In genomic region chr17:40095944-40096791, GRCh38 we compare ENCODE assay signal across 8 cellular contexts. TPM values are rescaled to one million over a fixed set of nuclear protein-coding genes. Genes with fewer than 3 reads are reported as not detected.
DNase-seq lines count a peak whose midpoint lies in the region; ATAC-seq and TF ChIP-seq lines count a peak whose summit lies in the region.

No MANE protein-coding gene starts in this region.

- H3K27ac ChIP-seq in OCI-LY3 (ENCODE audit: low read length) (peak overlapping the region; percentile 99), suprapubic skin (peak overlapping the region; percentile 95)

- no peak for TF ChIP-seq CTCF in OCI-LY3 (IDR thresholded peaks at IDR 0.05; ENCODE audit: low read depth, low read length)
- TF ChIP-seq CTCF in natural killer cell (IDR thresholded peaks at IDR 0.05): no peak
- TF ChIP-seq CTCF in suprapubic skin (IDR thresholded peaks at IDR 0.05): no peak

- intact Hi-C loops in natural killer cell (cut with micrococcal nuclease): loop anchor here (1.0 kb wide), 4 partner anchors 12 to 123 kb away; partner anchors contain the start of genes CASC3 and WIPF2

- H3K9me3 Mint-ChIP-seq in activated naive CD8-positive, alpha-beta T cell (ENCODE audit: low read depth): no peaks in the 10 kb centered on the region
- H3K9me3 Mint-ChIP-seq in natural killer cell: no peaks in the 10 kb centered on the region

- no peak for TF ChIP-seq EP300 in suprapubic skin (IDR thresholded peaks at IDR 0.05)

- TF ChIP-seq POLR2A in suprapubic skin (IDR thresholded peaks at IDR 0.05): no peak

- no peaks in the 10 kb centered on the region for H3K27me3 Mint-ChIP-seq in activated naive CD8-positive, alpha-beta T cell
- no peaks in the 10 kb centered on the region for H3K27me3 Mint-ChIP-seq in natural killer cell (ENCODE audit: low read depth in 2 of 2)

- WGBS in suprapubic skin: 37% methylated on average over 17 of the region's 23 CpGs

- DNase-seq in Daoy (ENCODE audit: low read depth): peak; percentile 33
- peak; percentile 72 for DNase-seq in natural killer cell
- no peak for DNase-seq in suprapubic skin (ENCODE audit: low spot score in 2 of 2)
- no peak for DNase-seq in HK-2 (ENCODE audit: unreplicated experiment)
- DNase-seq in SKM-1 (lab: John Stamatoyannopoulos, UW; ENCODE audit: unreplicated experiment): no peak

- H3K4me3 ChIP-seq in OCI-LY3 (ENCODE audit: low read length): peak overlapping the region; percentile 90
- peak overlapping the region; percentile 61 for H3K4me3 ChIP-seq in suprapubic skin

- peak overlapping the region; percentile 95 for H3K4me3 Mint-ChIP-seq in activated naive CD8-positive, alpha-beta T cell
- peak overlapping the region; percentile 88 for H3K4me3 Mint-ChIP-seq in natural killer cell

- peak overlapping the region; percentile 95 for H3K27ac Mint-ChIP-seq in activated naive CD8-positive, alpha-beta T cell
- H3K27ac Mint-ChIP-seq in natural killer cell: peak overlapping the region; percentile 94 to 96

- H3K79me2 ChIP-seq in OCI-LY3 (ENCODE audit: low read length): peaks cover 23% of the 10 kb centered on the region

- H3K9me3 ChIP-seq in OCI-LY3 (ENCODE audit: insufficient read depth, low read length): no peaks in the 10 kb centered on the region
- H3K9me3 ChIP-seq in suprapubic skin: no peaks in the 10 kb centered on the region

- H3K4me2 ChIP-seq in OCI-LY3 (ENCODE audit: low read length): peak overlapping the region; percentile 99

- H3K4me1 Mint-ChIP-seq in activated naive CD8-positive, alpha-beta T cell (ENCODE audit: low read depth): peaks cover 67% of the 10 kb centered on the region
- H3K4me1 Mint-ChIP-seq in natural killer cell: peaks cover 56 to 74% of the 10 kb centered on the region in 2 donors

- no peaks in the 10 kb centered on the region for H4K20me1 ChIP-seq in OCI-LY3 (ENCODE audit: insufficient read depth, low read length)

- peaks cover 11% of the 10 kb centered on the region for H3K36me3 Mint-ChIP-seq in activated naive CD8-positive, alpha-beta T cell
- H3K36me3 Mint-ChIP-seq in natural killer cell: no peaks in the 10 kb centered on the region

- H3K4me1 ChIP-seq in OCI-LY3 (ENCODE audit: low read length) (peaks cover 96% of the 10 kb centered on the region), suprapubic skin (peaks cover 80% of the 10 kb centered on the region)

- H3K9ac ChIP-seq in OCI-LY3 (ENCODE audit: low read length): peak overlapping the region; percentile 99

- H3K27me3 ChIP-seq in OCI-LY3 (ENCODE audit: low read depth, low read length): no peaks in the 10 kb centered on the region
- H3K27me3 ChIP-seq in suprapubic skin: no peaks in the 10 kb centered on the region

- ATAC-seq in GM21619 (IDR thresholded peaks at IDR 0.05; ENCODE audit: unreplicated experiment) (peak; percentile 38), natural killer cell (peak; percentile 65 to 85 (median 77))

- H3K36me3 ChIP-seq in OCI-LY3 (replicated peaks; ENCODE audit: low read depth, low read length) (peaks cover 40% of the 10 kb centered on the region), suprapubic skin (peaks cover 52% of the 10 kb centered on the region)

- no peak overlapping the region for H2AFZ ChIP-seq in OCI-LY3 (ENCODE audit: low read depth, low read length)

RNA-seq across cellular contexts. Expression of gene NR1D1, which starts 4.2 kb away (rescaled TPM):
- 0.80 and 1.4 TPM in 2 replicates for total RNA-seq in Daoy (2014; rRNA removed; shearing (Covaris generic))
- 10 to 100 TPM in 1 of 3 donors, 1 to 10 TPM in 2; 8.8 to 10.1 (median 9.9) TPM for total RNA-seq in natural killer cell
- total RNA-seq in suprapubic skin: 100 to 1,000 TPM in 2 of 4 donors, 10 to 100 TPM in 2; 62.1 to 184 (median 96.0) TPM

RNA-seq across cellular contexts. Expression of gene MSL1, which starts 25.6 kb away (rescaled TPM):
- total RNA-seq in Daoy (2014; rRNA removed; shearing (Covaris generic)): 46.5 and 52.5 TPM in 2 replicates
- total RNA-seq in natural killer cell (100 to 1,000 TPM in 2 of 3 donors, 10 to 100 TPM in 1; 99.0 to 124 (median 110) TPM), suprapubic skin (100 to 1,000 TPM in 1 of 4 donors, 10 to 100 TPM in 3; 69.3 to 166 (median 86.9) TPM)

RNA-seq across cellular contexts. Expression of gene THRA, which starts 33.4 kb away (rescaled TPM):
- 4.4 and 7.7 TPM in 2 replicates for total RNA-seq in Daoy (2014; rRNA removed; shearing (Covaris generic))
- total RNA-seq in natural killer cell (10 to 100 TPM; 40.8 to 55.7 (median 42.3) TPM), suprapubic skin (10 to 100 TPM; 32.6 to 69.9 (median 48.9) TPM)

RNA-seq across cellular contexts. Expression of gene MED24, which starts 42.0 kb away (rescaled TPM):
- 31.8 and 39.2 TPM in 2 replicates for total RNA-seq in Daoy (2014; rRNA removed; shearing (Covaris generic))
- total RNA-seq in natural killer cell: 100 to 1,000 TPM; 115 to 141 (median 126) TPM
- 100 to 1,000 TPM in 1 of 4 donors, 10 to 100 TPM in 3; 67.4 to 198 (median 80.3) TPM for total RNA-seq in suprapubic skin

RNA-seq across cellular contexts. Expression of gene CASC3, which starts 44.2 kb away (rescaled TPM):
- total RNA-seq in Daoy (2014; rRNA removed; shearing (Covaris generic)): 47.8 and 56.5 TPM in 2 replicates
- total RNA-seq in natural killer cell: 100 to 1,000 TPM; 178 to 213 (median 187) TPM
- 10 to 100 TPM; 42.9 to 92.5 (median 61.2) TPM for total RNA-seq in suprapubic skin

Comparison
In these comparisons a context has a peak if more than half of its experiments do, and no peak if none do; other contexts are left out.
1. DNase-seq: peak in Daoy (single experiment) and natural killer cell (single experiment); none in suprapubic skin (0 of 2), HK-2 (single experiment) and SKM-1 (single experiment).
2. RNA of gene NR1D1, which starts 4.2 kb away (total RNA-seq): 62.1 to 184 TPM in suprapubic skin; 8.8 to 10.1 TPM in natural killer cell and 0.80 to 1.4 TPM in Daoy; every median in the first group is over 4 times any median in the second.